1 cellular context compared by ENCODE assay signal in genomic region chr13:40672310-40673060, GRCh38.
TF ChIP-seq lines count a peak whose summit lies in the region.

No MANE protein-coding gene starts in this region.

TF ChIP-seq in K562, 482 proteins besides CTCF, POLR2A, EP300 and RAD21 (continued from another document and continues in another):
- no peak for TF ChIP-seq TFE3 (CRISPR knock-in tag; IDR thresholded peaks at IDR 0.05)
- peak; percentile 87 for TF ChIP-seq SMARCA4 (IDR thresholded peaks at IDR 0.05)
- no peak for TF ChIP-seq ZNF143 (CRISPR knock-in tag; IDR thresholded peaks at IDR 0.05)
- TF ChIP-seq CTBP1 (IDR thresholded peaks at IDR 0.05; ENCODE audit: borderline replicate concordance) = no peak
- TF ChIP-seq, protein P1, sequence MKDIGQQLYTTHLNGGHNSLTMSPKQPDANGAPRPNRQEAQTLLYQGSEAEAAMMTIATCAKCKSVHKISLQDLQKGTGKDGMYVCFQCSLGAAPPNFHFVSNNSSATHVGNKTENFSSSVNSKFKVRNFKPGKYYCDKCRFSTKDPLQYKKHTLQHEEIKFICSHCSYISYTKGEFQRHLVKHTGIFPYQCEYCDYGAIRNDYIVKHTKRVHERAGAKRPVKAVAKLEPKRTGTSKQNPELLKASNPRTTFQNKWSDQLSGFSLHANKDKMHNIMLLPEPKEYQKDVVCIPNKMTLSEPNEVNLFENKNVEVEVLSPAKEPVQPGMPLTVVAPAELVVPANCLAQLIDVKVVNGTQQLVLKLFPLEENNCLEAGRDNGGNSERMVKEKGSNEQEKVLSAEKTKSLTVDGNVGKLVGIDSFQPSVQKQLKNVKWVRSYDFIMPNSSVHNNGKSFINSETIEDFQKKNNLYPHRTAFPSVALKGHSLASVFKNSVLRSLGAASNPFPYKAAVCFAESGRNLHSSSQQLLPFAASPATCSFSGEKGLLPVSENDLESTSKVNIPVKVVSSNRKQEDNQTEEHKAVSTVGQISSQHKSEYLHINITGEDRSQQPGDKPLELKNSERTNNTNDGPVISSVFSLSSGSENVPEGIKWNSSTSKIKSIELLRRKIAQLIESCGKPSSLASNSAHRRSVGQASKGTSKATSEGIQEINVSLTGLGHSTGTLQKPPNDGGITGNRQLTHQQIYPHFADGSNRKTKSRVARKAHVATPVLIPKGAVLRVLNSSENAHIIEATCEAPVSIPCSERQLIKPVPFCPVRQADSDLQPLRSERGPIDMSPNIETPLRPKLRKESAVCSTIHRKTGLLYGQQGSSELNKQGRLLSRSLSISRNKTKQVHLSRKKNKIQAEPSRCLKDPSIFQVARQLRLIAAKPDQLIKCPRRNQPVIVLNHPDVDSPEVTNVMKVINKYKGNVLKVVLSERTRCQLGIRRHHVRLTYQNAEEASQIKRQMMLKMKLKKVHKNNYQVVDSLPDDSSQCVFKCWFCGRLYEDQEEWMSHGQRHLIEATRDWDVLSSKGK (CRISPR knock-in tag; IDR thresholded peaks at IDR 0.05) = no peak
- TF ChIP-seq, protein P2, sequence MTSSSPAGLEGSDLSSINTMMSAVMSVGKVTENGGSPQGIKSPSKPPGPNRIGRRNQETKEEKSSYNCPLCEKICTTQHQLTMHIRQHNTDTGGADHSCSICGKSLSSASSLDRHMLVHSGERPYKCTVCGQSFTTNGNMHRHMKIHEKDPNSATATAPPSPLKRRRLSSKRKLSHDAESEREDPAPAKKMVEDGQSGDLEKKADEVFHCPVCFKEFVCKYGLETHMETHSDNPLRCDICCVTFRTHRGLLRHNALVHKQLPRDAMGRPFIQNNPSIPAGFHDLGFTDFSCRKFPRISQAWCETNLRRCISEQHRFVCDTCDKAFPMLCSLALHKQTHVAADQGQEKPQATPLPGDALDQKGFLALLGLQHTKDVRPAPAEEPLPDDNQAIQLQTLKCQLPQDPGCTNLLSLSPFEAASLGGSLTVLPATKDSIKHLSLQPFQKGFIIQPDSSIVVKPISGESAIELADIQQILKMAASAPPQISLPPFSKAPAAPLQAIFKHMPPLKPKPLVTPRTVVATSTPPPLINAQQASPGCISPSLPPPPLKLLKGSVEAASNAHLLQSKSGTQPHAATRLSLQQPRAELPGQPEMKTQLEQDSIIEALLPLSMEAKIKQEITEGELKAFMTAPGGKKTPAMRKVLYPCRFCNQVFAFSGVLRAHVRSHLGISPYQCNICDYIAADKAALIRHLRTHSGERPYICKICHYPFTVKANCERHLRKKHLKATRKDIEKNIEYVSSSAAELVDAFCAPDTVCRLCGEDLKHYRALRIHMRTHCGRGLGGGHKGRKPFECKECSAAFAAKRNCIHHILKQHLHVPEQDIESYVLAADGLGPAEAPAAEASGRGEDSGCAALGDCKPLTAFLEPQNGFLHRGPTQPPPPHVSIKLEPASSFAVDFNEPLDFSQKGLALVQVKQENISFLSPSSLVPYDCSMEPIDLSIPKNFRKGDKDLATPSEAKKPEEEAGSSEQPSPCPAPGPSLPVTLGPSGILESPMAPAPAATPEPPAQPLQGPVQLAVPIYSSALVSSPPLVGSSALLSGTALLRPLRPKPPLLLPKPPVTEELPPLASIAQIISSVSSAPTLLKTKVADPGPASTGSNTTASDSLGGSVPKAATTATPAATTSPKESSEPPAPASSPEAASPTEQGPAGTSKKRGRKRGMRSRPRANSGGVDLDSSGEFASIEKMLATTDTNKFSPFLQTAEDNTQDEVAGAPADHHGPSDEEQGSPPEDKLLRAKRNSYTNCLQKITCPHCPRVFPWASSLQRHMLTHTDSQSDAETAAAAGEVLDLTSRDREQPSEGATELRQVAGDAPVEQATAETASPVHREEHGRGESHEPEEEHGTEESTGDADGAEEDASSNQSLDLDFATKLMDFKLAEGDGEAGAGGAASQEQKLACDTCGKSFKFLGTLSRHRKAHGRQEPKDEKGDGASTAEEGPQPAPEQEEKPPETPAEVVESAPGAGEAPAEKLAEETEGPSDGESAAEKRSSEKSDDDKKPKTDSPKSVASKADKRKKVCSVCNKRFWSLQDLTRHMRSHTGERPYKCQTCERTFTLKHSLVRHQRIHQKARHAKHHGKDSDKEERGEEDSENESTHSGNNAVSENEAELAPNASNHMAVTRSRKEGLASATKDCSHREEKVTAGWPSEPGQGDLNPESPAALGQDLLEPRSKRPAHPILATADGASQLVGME (CRISPR knock-in tag; IDR thresholded peaks at IDR 0.05) = no peak
- no peak for TF ChIP-seq SMARCA5 (IDR thresholded peaks at IDR 0.05)
- no peak for TF ChIP-seq ZNF561 (CRISPR knock-in tag; conservative IDR thresholded peaks at IDR 0.05)
- TF ChIP-seq BCOR (IDR thresholded peaks at IDR 0.05) = no peak
- TF ChIP-seq CAMTA2 (CRISPR knock-in tag; conservative IDR thresholded peaks at IDR 0.05) = no peak
- no peak for TF ChIP-seq ZNF133 (CRISPR knock-in tag; IDR thresholded peaks at IDR 0.05)
- TF ChIP-seq ZNF778 (CRISPR knock-in tag; IDR thresholded peaks at IDR 0.05) = no peak
- TF ChIP-seq ZNF589 (CRISPR knock-in tag; IDR thresholded peaks at IDR 0.05; ENCODE audit: low read depth) = no peak
- TF ChIP-seq SIN3B (IDR thresholded peaks at IDR 0.05; ENCODE audit: low read depth) = no peak
- TF ChIP-seq TCF7L2 (IDR thresholded peaks at IDR 0.05; ENCODE audit: low read depth, low read length) = no peak
- peak; percentile 58 for TF ChIP-seq HDAC3 (IDR thresholded peaks at IDR 0.05; ENCODE audit: borderline replicate concordance, partially characterized antibody)
- no peak for TF ChIP-seq POLR3A (IDR thresholded peaks at IDR 0.05; ENCODE audit: borderline replicate concordance, extremely low read depth, insufficient read depth, insufficient read length)
- no peak for TF ChIP-seq SREBF1 (IDR thresholded peaks at IDR 0.05; ENCODE audit: borderline replicate concordance, low read depth, low read length)
- no peak for TF ChIP-seq ZNF583 (CRISPR knock-in tag; IDR thresholded peaks at IDR 0.05)
- TF ChIP-seq TAF1 (IDR thresholded peaks at IDR 0.05; ENCODE audit: control insufficient read depth, extremely low read depth, insufficient read depth, low read length, severe bottlenecking) = no peak
- TF ChIP-seq, protein P3, sequence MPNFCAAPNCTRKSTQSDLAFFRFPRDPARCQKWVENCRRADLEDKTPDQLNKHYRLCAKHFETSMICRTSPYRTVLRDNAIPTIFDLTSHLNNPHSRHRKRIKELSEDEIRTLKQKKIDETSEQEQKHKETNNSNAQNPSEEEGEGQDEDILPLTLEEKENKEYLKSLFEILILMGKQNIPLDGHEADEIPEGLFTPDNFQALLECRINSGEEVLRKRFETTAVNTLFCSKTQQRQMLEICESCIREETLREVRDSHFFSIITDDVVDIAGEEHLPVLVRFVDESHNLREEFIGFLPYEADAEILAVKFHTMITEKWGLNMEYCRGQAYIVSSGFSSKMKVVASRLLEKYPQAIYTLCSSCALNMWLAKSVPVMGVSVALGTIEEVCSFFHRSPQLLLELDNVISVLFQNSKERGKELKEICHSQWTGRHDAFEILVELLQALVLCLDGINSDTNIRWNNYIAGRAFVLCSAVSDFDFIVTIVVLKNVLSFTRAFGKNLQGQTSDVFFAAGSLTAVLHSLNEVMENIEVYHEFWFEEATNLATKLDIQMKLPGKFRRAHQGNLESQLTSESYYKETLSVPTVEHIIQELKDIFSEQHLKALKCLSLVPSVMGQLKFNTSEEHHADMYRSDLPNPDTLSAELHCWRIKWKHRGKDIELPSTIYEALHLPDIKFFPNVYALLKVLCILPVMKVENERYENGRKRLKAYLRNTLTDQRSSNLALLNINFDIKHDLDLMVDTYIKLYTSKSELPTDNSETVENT (CRISPR knock-in tag; IDR thresholded peaks at IDR 0.05) = no peak
- TF ChIP-seq GTF3C2 (IDR thresholded peaks at IDR 0.05; ENCODE audit: borderline replicate concordance, extremely low read depth, insufficient read length) = no peak
- TF ChIP-seq POLR2B (IDR thresholded peaks at IDR 0.05; ENCODE audit: low read depth, partially characterized antibody) = no peak
- no peak for TF ChIP-seq HCFC1 (IDR thresholded peaks at IDR 0.05; ENCODE audit: low read depth, low read length)
- no peak for TF ChIP-seq ZFPM2 (CRISPR knock-in tag; IDR thresholded peaks at IDR 0.05)
- TF ChIP-seq, protein P4, sequence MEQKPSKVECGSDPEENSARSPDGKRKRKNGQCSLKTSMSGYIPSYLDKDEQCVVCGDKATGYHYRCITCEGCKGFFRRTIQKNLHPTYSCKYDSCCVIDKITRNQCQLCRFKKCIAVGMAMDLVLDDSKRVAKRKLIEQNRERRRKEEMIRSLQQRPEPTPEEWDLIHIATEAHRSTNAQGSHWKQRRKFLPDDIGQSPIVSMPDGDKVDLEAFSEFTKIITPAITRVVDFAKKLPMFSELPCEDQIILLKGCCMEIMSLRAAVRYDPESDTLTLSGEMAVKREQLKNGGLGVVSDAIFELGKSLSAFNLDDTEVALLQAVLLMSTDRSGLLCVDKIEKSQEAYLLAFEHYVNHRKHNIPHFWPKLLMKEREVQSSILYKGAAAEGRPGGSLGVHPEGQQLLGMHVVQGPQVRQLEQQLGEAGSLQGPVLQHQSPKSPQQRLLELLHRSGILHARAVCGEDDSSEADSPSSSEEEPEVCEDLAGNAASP (IDR thresholded peaks at IDR 0.05) = no peak
- no peak for TF ChIP-seq FOXA1 (IDR thresholded peaks at IDR 0.05; ENCODE audit: borderline replicate concordance)
- TF ChIP-seq GATAD2B (IDR thresholded peaks at IDR 0.05; ENCODE audit: borderline replicate concordance) = peak; percentile 71; the same call in 1 of the 2 replicates
- peak; percentile 77 for TF ChIP-seq TEAD4 (IDR thresholded peaks at IDR 0.05; ENCODE audit: low read length)
- no peak for TF ChIP-seq TEAD4 (CRISPR knock-in tag; IDR thresholded peaks at IDR 0.05; ENCODE audit: borderline replicate concordance)
- TF ChIP-seq, protein P5, sequence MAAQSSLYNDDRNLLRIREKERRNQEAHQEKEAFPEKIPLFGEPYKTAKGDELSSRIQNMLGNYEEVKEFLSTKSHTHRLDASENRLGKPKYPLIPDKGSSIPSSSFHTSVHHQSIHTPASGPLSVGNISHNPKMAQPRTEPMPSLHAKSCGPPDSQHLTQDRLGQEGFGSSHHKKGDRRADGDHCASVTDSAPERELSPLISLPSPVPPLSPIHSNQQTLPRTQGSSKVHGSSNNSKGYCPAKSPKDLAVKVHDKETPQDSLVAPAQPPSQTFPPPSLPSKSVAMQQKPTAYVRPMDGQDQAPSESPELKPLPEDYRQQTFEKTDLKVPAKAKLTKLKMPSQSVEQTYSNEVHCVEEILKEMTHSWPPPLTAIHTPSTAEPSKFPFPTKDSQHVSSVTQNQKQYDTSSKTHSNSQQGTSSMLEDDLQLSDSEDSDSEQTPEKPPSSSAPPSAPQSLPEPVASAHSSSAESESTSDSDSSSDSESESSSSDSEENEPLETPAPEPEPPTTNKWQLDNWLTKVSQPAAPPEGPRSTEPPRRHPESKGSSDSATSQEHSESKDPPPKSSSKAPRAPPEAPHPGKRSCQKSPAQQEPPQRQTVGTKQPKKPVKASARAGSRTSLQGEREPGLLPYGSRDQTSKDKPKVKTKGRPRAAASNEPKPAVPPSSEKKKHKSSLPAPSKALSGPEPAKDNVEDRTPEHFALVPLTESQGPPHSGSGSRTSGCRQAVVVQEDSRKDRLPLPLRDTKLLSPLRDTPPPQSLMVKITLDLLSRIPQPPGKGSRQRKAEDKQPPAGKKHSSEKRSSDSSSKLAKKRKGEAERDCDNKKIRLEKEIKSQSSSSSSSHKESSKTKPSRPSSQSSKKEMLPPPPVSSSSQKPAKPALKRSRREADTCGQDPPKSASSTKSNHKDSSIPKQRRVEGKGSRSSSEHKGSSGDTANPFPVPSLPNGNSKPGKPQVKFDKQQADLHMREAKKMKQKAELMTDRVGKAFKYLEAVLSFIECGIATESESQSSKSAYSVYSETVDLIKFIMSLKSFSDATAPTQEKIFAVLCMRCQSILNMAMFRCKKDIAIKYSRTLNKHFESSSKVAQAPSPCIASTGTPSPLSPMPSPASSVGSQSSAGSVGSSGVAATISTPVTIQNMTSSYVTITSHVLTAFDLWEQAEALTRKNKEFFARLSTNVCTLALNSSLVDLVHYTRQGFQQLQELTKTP (IDR thresholded peaks at IDR 0.05; ENCODE audit: low read depth in 1 of 2, partially characterized antibody in 2 of 2) = no peak
- TF ChIP-seq TRIM24 (IDR thresholded peaks at IDR 0.05) = peak in 1 of 2 experiments; percentile 44; a peak in 1 of 4 replicates
- peak; percentile 52 to 68; a peak in 3 of 4 replicates for TF ChIP-seq KDM1A (IDR thresholded peaks at IDR 0.05)
- no peak for TF ChIP-seq ZBTB7A (IDR thresholded peaks at IDR 0.05; ENCODE audit: borderline replicate concordance, control insufficient read depth, low read depth, low read length)
- TF ChIP-seq ELF4 (CRISPR knock-in tag; IDR thresholded peaks at IDR 0.05) = no peak
- no peak for TF ChIP-seq POLR2H (tag; IDR thresholded peaks at IDR 0.05; ENCODE audit: low read depth)
- no peak for TF ChIP-seq NR2C1 (IDR thresholded peaks at IDR 0.05)
- no peak for TF ChIP-seq NR2C1 (tag; IDR thresholded peaks at IDR 0.05)
- no peak for TF ChIP-seq MIER1 (IDR thresholded peaks at IDR 0.05; ENCODE audit: low read depth)
